8 cellular contexts compared by ENCODE assay signal in genomic region chr4:98658287-98659105, GRCh38. TPM values are rescaled to one million over a fixed set of nuclear protein-coding genes. Genes with fewer than 3 reads are reported as not detected.
DNase-seq lines count a peak whose midpoint lies in the region; ATAC-seq lines count a peak whose summit lies in the region.

Gene TSPAN5, minus strand, starts transcription at chr4:98658611.

- H2BK5ac ChIP-seq in mesenchymal stem cell (ENCODE audit: low read depth, low read length, poor library complexity, severe bottlenecking): peak within 1 kb of the TSS; percentile 46

- peak within 1 kb of the TSS; percentile 89 for H3K4me2 ChIP-seq in mesenchymal stem cell (ENCODE audit: low read length, poor library complexity, severe bottlenecking)

- H2BK12ac ChIP-seq in mesenchymal stem cell (ENCODE audit: low read length in 2 of 2): peak within 1 kb of the TSS; percentile 83 to 94

- H3K18ac ChIP-seq in mesenchymal stem cell (ENCODE audit: low read depth in 1 of 2, low read length in 2 of 2): peak within 1 kb of the TSS; percentile 87 to 89

- H3K9me3 Mint-ChIP-seq in activated CD8-positive, alpha-beta memory T cell treated with anti-CD3 and anti-CD28 coated beads, Interleukin-2, amount 10 ng/mL, durations not matched to agents 7 days and 5 days (ENCODE audit: low read depth): no peaks in the 10 kb centered on the region

- H3K27me3 Mint-ChIP-seq in activated CD8-positive, alpha-beta memory T cell treated with anti-CD3 and anti-CD28 coated beads, Interleukin-2, amount 10 ng/mL, durations not matched to agents 7 days and 5 days: no peaks in the 10 kb centered on the region

- H3K79me1 ChIP-seq in mesenchymal stem cell (replicated peaks; ENCODE audit: low read length, poor library complexity, severe bottlenecking): peaks cover 7% of the 10 kb centered on the region

- H3K9me3 ChIP-seq in endocrine pancreas (ENCODE audit: control insufficient read depth, low read length): no peaks in the 10 kb centered on the region
- no peaks in the 10 kb centered on the region for H3K9me3 ChIP-seq in mesenchymal stem cell (ENCODE audit: control insufficient read depth, low read length)

- CTCF ChIA-PET in activated CD8-positive, alpha-beta memory T cell treated with anti-CD3 and anti-CD28 coated beads, Interleukin-2, amount 10 ng/mL, durations not matched to agents 7 days and 5 days (lab: Charles Lee): interaction anchor here (0.8 to 1.4 kb wide), 9 partner anchors 16 to 515 kb away, joined by 3 to 5 read pairs (median 4); partner anchors contain the start of genes EIF4E and STPG2

- H2AFZ ChIP-seq in mesenchymal stem cell (ENCODE audit: low read depth, low read length): peak within 1 kb of the TSS; percentile 71

- ATAC-seq in GM19043 (IDR thresholded peaks at IDR 0.05; ENCODE audit: low read depth, unreplicated experiment) (peak; percentile 55), HG03354 (IDR thresholded peaks at IDR 0.05; ENCODE audit: poor library complexity, severe bottlenecking, unreplicated experiment) (peak; percentile 74)
- peak; percentile 80 for ATAC-seq in activated CD8-positive, alpha-beta memory T cell treated with anti-CD3 and anti-CD28 coated beads, Interleukin-2, amount 10 ng/mL, durations not matched to agents 7 days and 5 days

- H3K4me1 ChIP-seq in endocrine pancreas (ENCODE audit: control insufficient read depth, insufficient read depth, low read length) (no peaks in the 10 kb centered on the region), mesenchymal stem cell (ENCODE audit: control insufficient read depth, insufficient read depth, low read depth, low read length) (peaks cover 10% of the 10 kb centered on the region)

- H3K4me1 Mint-ChIP-seq in activated CD8-positive, alpha-beta memory T cell treated with anti-CD3 and anti-CD28 coated beads, Interleukin-2, amount 10 ng/mL, durations not matched to agents 7 days and 5 days: peaks cover 73% of the 10 kb centered on the region

- no peaks in the 10 kb centered on the region for H3K36me3 ChIP-seq in endocrine pancreas (ENCODE audit: control insufficient read depth, insufficient read depth, low read length)
- peaks cover 0 to 3% of the 10 kb centered on the region in 2 experiments for H3K36me3 ChIP-seq in mesenchymal stem cell (ENCODE audit: control insufficient read depth in 1 of 2, insufficient read depth in 2 of 2, low read depth in 1 of 2, low read length in 2 of 2)

- H3K9ac ChIP-seq in endocrine pancreas (ENCODE audit: control insufficient read depth, insufficient read depth, low read length): peak within 1 kb of the TSS; percentile 76
- peak within 1 kb of the TSS; percentile 93 for H3K9ac ChIP-seq in mesenchymal stem cell (ENCODE audit: low read length)

- peak within 1 kb of the TSS; percentile 86 for H4K8ac ChIP-seq in mesenchymal stem cell (ENCODE audit: low read length)

- peak within 1 kb of the TSS; percentile 73 for H3K27ac Mint-ChIP-seq in activated CD8-positive, alpha-beta memory T cell treated with anti-CD3 and anti-CD28 coated beads, Interleukin-2, amount 10 ng/mL, durations not matched to agents 7 days and 5 days

- 1% methylated on average over 49 of the region's 113 CpGs for WGBS in mesenchymal stem cell

- peak within 1 kb of the TSS in 1 of 2 experiments; percentile 97 for H3K14ac ChIP-seq in mesenchymal stem cell (ENCODE audit: low read length in 2 of 2)

- H3K4me3 Mint-ChIP-seq in activated CD8-positive, alpha-beta memory T cell treated with anti-CD3 and anti-CD28 coated beads, Interleukin-2, amount 10 ng/mL, durations not matched to agents 7 days and 5 days: peak within 1 kb of the TSS; percentile 94

- peak; percentile 96 for DNase-seq in AG20443 (ENCODE audit: low spot score)
- DNase-seq in NCI-H82 (lab: John Stamatoyannopoulos, UW): peak; percentile 89
- peak; percentile 85 for DNase-seq in activated CD8-positive, alpha-beta memory T cell treated with anti-CD3 and anti-CD28 coated beads, Interleukin-2, amount 10 ng/mL, durations not matched to agents 7 days and 5 days
- DNase-seq in mesenchymal stem cell: peak; percentile 81
- peak; percentile 71 for DNase-seq in stimulated activated CD8-positive, alpha-beta memory T cell treated with anti-CD3 and anti-CD28 coated beads, Interleukin-12 subunit alpha, Interleukin-12 subunit beta, amount 100 ng/mL, for 24 hours (ENCODE audit: extremely low read depth)

- H2BK15ac ChIP-seq in mesenchymal stem cell (ENCODE audit: low read depth, poor library complexity, severe bottlenecking): peak within 1 kb of the TSS; percentile 99

- peak within 1 kb of the TSS; percentile 77 for H2AK5ac ChIP-seq in mesenchymal stem cell (ENCODE audit: low read length, severe bottlenecking)

- peak within 1 kb of the TSS; percentile 67 for H2BK120ac ChIP-seq in mesenchymal stem cell (ENCODE audit: low read depth, low read length)

- H3K36me3 Mint-ChIP-seq in activated CD8-positive, alpha-beta memory T cell treated with anti-CD3 and anti-CD28 coated beads, Interleukin-2, amount 10 ng/mL, durations not matched to agents 7 days and 5 days: peaks cover 22% of the 10 kb centered on the region

- H3K4me3 ChIP-seq in endocrine pancreas (ENCODE audit: control insufficient read depth, insufficient read depth, low read length) (peak within 1 kb of the TSS; percentile 82), mesenchymal stem cell (ENCODE audit: insufficient read depth in 1 of 2, low read depth in 1 of 2, low read length in 2 of 2) (peak within 1 kb of the TSS; percentile 85 to 97)

- peak within 1 kb of the TSS; percentile 94 to 97 for H3K4ac ChIP-seq in mesenchymal stem cell (ENCODE audit: low read depth in 1 of 2, low read length in 2 of 2)

- peak within 1 kb of the TSS in 1 of 2 experiments; percentile 92 for H3K23ac ChIP-seq in mesenchymal stem cell (ENCODE audit: low read length in 2 of 2)

- H3K27me3 ChIP-seq in endocrine pancreas (ENCODE audit: control insufficient read depth, insufficient read depth, low read length) (no peaks in the 10 kb centered on the region), mesenchymal stem cell (ENCODE audit: control insufficient read depth in 1 of 2, insufficient read depth in 1 of 2, low read length in 2 of 2) (no peaks in the 10 kb centered on the region)

- peak within 1 kb of the TSS; percentile 95 for H4K91ac ChIP-seq in mesenchymal stem cell (ENCODE audit: low read length)

- H3K27ac ChIP-seq in mesenchymal stem cell (ENCODE audit: low read length, poor library complexity, severe bottlenecking): peak within 1 kb of the TSS; percentile 82

RNA-seq across cellular contexts. Expression of gene TSPAN5, which starts in this region (rescaled TPM):
- 10 to 100 TPM; 25.0 to 27.8 TPM for total RNA-seq in activated CD8-positive, alpha-beta memory T cell treated with anti-CD3 and anti-CD28 coated beads, Interleukin-2, amount 10 ng/mL, durations not matched to agents 7 days and 5 days
- polyA plus RNA-seq in mesenchymal stem cell (2013, experiment 1 of 2): 20.4 TPM
- polyA plus RNA-seq in mesenchymal stem cell (2013, experiment 2 of 2): 22.2 TPM

Comparison
In these comparisons a context has a peak if more than half of its experiments do, and no peak if none do; other contexts are left out.
1. Peak in every context shown above with its lines: DNase-seq, ATAC-seq, H3K4me3 ChIP-seq and H3K27ac ChIP-seq.